In the genomic region with DNA sequence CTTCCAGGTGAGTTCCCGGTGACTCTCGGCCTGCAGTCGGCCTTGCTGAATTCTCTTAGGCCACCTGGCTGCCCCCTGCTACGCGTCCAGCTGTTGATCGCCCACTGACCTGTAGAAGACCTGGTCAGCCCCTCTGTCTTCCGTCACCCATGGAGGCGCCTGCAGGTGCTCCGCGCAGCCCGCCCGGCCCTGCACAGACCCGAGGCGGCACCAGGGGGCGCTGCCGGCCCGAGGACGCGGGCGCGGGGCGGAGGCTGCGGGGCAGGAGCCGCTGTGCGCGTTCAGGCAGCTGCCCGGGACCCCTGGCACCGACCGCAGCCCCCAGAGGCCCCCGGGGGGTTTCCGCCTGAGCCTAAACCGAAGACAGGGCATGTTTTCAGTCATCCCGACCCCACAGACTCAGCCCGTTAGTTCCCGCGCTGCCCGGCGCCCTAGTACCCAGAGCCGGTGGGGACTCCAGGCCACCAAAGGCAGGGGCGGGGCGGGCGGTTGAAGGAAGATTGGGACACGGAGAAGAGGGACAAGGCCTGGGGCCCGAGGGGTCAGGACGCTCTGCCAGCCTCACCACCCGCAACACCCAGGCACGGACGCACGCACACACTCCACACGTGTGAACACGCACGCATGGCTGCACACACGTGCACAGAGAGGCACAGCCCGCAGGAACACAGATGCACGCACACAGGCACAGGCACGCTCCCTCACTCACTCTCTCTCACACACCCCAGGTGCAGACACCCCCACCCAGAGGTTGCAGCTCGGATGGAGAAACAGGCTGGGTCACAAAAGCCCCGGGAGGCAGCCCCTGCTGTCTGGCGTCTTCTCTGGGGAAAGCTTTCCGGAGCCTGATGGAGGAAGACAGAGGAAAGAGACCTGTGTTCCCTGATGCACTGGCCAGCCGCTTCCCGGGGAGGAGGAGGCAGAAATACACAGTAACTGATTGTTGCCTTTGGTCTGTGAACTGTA, we compare ENCODE assay signal across 8 cellular contexts. TPM values are rescaled to one million over a fixed set of nuclear protein-coding genes. Genes with fewer than 3 reads are reported as not detected.
DNase-seq lines count a peak whose midpoint lies in the region; ATAC-seq and TF ChIP-seq lines count a peak whose summit lies in the region.
"Not testable (repeated sequence)": the region's sequence is repeated elsewhere in the genome, so short reads cannot be mapped to it uniquely, and the experiment has no call there.

No MANE protein-coding gene starts in this region.

- not testable (repeated sequence) for H3K9me2 ChIP-seq in hepatocyte (replicated peaks; ENCODE audit: insufficient read depth)

- POLR2A ChIA-PET in activated naive CD8-positive, alpha-beta T cell treated with anti-CD3 and anti-CD28 coated beads, Interleukin-2, amount 10 ng/mL, durations not matched to agents 7 days and 5 days (lab: Charles Lee) = not testable (repeated sequence)

- not testable (repeated sequence) for H3K36me3 Mint-ChIP-seq in T-helper 1 cell treated with Interleukin-12 subunit alpha and Interleukin-12 subunit beta and Interleukin-4 antibody, amounts not matched to agents 30 μg/mL and 1 μg/mL, for 36 hours (ENCODE audit: low read depth); activated naive CD8-positive, alpha-beta T cell treated with anti-CD3 and anti-CD28 coated beads, Interleukin-2, amount 10 ng/mL, durations not matched to agents 7 days and 5 days

- not testable (repeated sequence) for H3K4me1 Mint-ChIP-seq in T-helper 1 cell treated with Interleukin-12 subunit alpha and Interleukin-12 subunit beta and Interleukin-4 antibody, amounts not matched to agents 30 μg/mL and 1 μg/mL, for 36 hours (ENCODE audit: low read depth); activated naive CD8-positive, alpha-beta T cell treated with anti-CD3 and anti-CD28 coated beads, Interleukin-2, amount 10 ng/mL, durations not matched to agents 7 days and 5 days

- not testable (repeated sequence) for H3K79me2 ChIP-seq in hepatocyte

- not testable (repeated sequence) for H3K27ac Mint-ChIP-seq in T-helper 1 cell treated with Interleukin-12 subunit alpha and Interleukin-12 subunit beta and Interleukin-4 antibody, amounts not matched to agents 30 μg/mL and 1 μg/mL, for 36 hours; activated naive CD8-positive, alpha-beta T cell treated with anti-CD3 and anti-CD28 coated beads, Interleukin-2, amount 10 ng/mL, durations not matched to agents 7 days and 5 days

- H3K27me3 Mint-ChIP-seq in T-helper 1 cell treated with Interleukin-12 subunit alpha and Interleukin-12 subunit beta and Interleukin-4 antibody, amounts not matched to agents 30 μg/mL and 1 μg/mL, for 36 hours (ENCODE audit: low read depth); activated naive CD8-positive, alpha-beta T cell treated with anti-CD3 and anti-CD28 coated beads, Interleukin-2, amount 10 ng/mL, durations not matched to agents 7 days and 5 days: not testable (repeated sequence)

- TF ChIP-seq CTCF in GM06990 (IDR thresholded peaks at IDR 0.05; ENCODE audit: insufficient read depth, low read length, poor library complexity, severe bottlenecking); hepatocyte (IDR thresholded peaks at IDR 0.05; ENCODE audit: poor library complexity); psoas muscle (IDR thresholded peaks at IDR 0.05): not testable (repeated sequence)

- peak overlapping the region; percentile 57 for H3K4me2 ChIP-seq in hepatocyte

- peak overlapping the region; percentile 40 for H3K4me3 Mint-ChIP-seq in T-helper 1 cell treated with Interleukin-12 subunit alpha and Interleukin-12 subunit beta and Interleukin-4 antibody, amounts not matched to agents 30 μg/mL and 1 μg/mL, for 36 hours
- peak overlapping the region; percentile 58 for H3K4me3 Mint-ChIP-seq in activated naive CD8-positive, alpha-beta T cell treated with anti-CD3 and anti-CD28 coated beads, Interleukin-2, amount 10 ng/mL, durations not matched to agents 7 days and 5 days

- not testable (repeated sequence) for H3K4me1 ChIP-seq in hepatocyte (ENCODE audit: insufficient read depth); psoas muscle

- H3K36me3 ChIP-seq in GM06990 (ENCODE audit: control insufficient read depth, insufficient read depth, low read length); hepatocyte (replicated peaks; ENCODE audit: insufficient read depth, low read depth); psoas muscle (ENCODE audit: insufficient read depth in 1 of 2, low read depth in 1 of 2): not testable (repeated sequence)

- H3K27ac ChIP-seq in hepatocyte, psoas muscle: not testable (repeated sequence)

- not testable (repeated sequence) for H3K9me3 ChIP-seq in hepatocyte (ENCODE audit: low read depth); psoas muscle

- not testable (repeated sequence) for H3K9me3 Mint-ChIP-seq in T-helper 1 cell treated with Interleukin-12 subunit alpha and Interleukin-12 subunit beta and Interleukin-4 antibody, amounts not matched to agents 30 μg/mL and 1 μg/mL, for 36 hours; activated naive CD8-positive, alpha-beta T cell treated with anti-CD3 and anti-CD28 coated beads, Interleukin-2, amount 10 ng/mL, durations not matched to agents 7 days and 5 days

- H3K4me3 ChIP-seq in GM06990 (replicated peaks; ENCODE audit: low read depth, low read length) = 0 out of 2 replicates have a peak overlapping the region, but pooled peaks have one; percentile 31
- not testable (repeated sequence) for H3K4me3 ChIP-seq in hepatocyte, psoas muscle

- H2AFZ ChIP-seq in hepatocyte = not testable (repeated sequence)

- not testable (repeated sequence) for H4K20me1 ChIP-seq in hepatocyte (ENCODE audit: insufficient read depth, poor library complexity, severe bottlenecking)

- DNase-seq in GM06990 (ENCODE audit: extremely low read depth, insufficient read length); hepatocyte (ENCODE audit: low spot score); psoas muscle: not testable (repeated sequence)
- peak; percentile 54 for DNase-seq in activated naive CD8-positive, alpha-beta T cell treated with anti-CD3 and anti-CD28 coated beads, Interleukin-2, amount 10 ng/mL, durations not matched to agents 7 days and 5 days

- WGBS in hepatocyte (ENCODE audit: low lambda C conversion rate, missing lambda C conversion rate) = 28% methylated on average over 22 of the region's 62 CpGs
- WGBS in psoas muscle, 3 donors = 20 to 23% (median 22%) methylated on average over 5 to 16 of the region's 62 CpGs

- intact Hi-C loops in psoas muscle (cut with DNase I) = loop anchor here in 1 of 2 donors (10.0 kb wide), 1 partner anchor 120 kb away; no protein-coding TSS in a partner anchor

- H3K27me3 ChIP-seq in GM06990 (replicated peaks; ENCODE audit: control insufficient read depth, insufficient read depth, low read length); hepatocyte; psoas muscle (ENCODE audit: insufficient read depth in 3 of 3, low read length in 2 of 3): not testable (repeated sequence)

- ATAC-seq in GM19463 (IDR thresholded peaks at IDR 0.05; ENCODE audit: unreplicated experiment) = peak; percentile 81
- peak; percentile 86 for ATAC-seq in HG02678 (IDR thresholded peaks at IDR 0.05; ENCODE audit: unreplicated experiment)
- ATAC-seq in HG03439 (IDR thresholded peaks at IDR 0.05; ENCODE audit: unreplicated experiment) = peak; percentile 75
- ATAC-seq in activated naive CD8-positive, alpha-beta T cell treated with anti-CD3 and anti-CD28 coated beads, Interleukin-2, amount 10 ng/mL, durations not matched to agents 7 days and 5 days (ENCODE audit: low read depth) = peak; percentile 93
- ATAC-seq in psoas muscle = peak; percentile 89 to 98 (median 92)

RNA-seq across cellular contexts. Expression of a gene that starts 41.1 kb away (rescaled TPM):
- total RNA-seq in activated naive CD8-positive, alpha-beta T cell treated with anti-CD3 and anti-CD28 coated beads, Interleukin-2, amount 10 ng/mL, durations not matched to agents 7 days and 5 days = not detected
- 9.6 and 11.2 TPM in 2 replicates for total RNA-seq in hepatocyte
- 27.9 and 32.9 TPM in 2 replicates for polyA plus RNA-seq in hepatocyte
- total RNA-seq in psoas muscle = 100 to 1,000 TPM; 265 to 468 (median 389) TPM
- polyA plus RNA-seq in psoas muscle = 100 to 1,000 TPM; 304 to 629 (median 370) TPM

Comparison
In these comparisons a context has a peak if more than half of its experiments do, and no peak if none do; other contexts are left out.
1. RNA of a gene that starts 41.1 kb away (total RNA-seq): 265 to 468 TPM in psoas muscle; 9.6 to 11.2 TPM in hepatocyte and not detected in activated naive CD8-positive, alpha-beta T cell treated with anti-CD3 and anti-CD28 coated beads, Interleukin-2, amount 10 ng/mL, durations not matched to agents 7 days and 5 days; every median in the first group is over 10 times any median in the second.
2. Peak in every context shown above with its lines, with median percentiles within 50 percentile points of each other: ATAC-seq.